In genomic region chr17:39739885-39740356, GRCh38 we compare ENCODE assay signal across 2 cellular contexts.
TF ChIP-seq lines count a peak whose summit lies in the region.

No MANE protein-coding gene starts in this region.

TF ChIP-seq in A549, 52 proteins besides CTCF, POLR2A, EP300 and RAD21:
- TF ChIP-seq E2F6 (IDR thresholded peaks at IDR 0.05; ENCODE audit: borderline replicate concordance, low read depth) (0 out of 2 replicates have a peak, but pooled peaks have one; percentile 28), SREBF2 (IDR thresholded peaks at IDR 0.05) (no peak), CHD4 (IDR thresholded peaks at IDR 0.05; ENCODE audit: borderline replicate concordance) (no peak)

TF ChIP-seq in IMR-90, 13 proteins besides CTCF, POLR2A, EP300 and RAD21:
- TF ChIP-seq, protein P1, sequence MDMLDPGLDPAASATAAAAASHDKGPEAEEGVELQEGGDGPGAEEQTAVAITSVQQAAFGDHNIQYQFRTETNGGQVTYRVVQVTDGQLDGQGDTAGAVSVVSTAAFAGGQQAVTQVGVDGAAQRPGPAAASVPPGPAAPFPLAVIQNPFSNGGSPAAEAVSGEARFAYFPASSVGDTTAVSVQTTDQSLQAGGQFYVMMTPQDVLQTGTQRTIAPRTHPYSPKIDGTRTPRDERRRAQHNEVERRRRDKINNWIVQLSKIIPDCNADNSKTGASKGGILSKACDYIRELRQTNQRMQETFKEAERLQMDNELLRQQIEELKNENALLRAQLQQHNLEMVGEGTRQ (IDR thresholded peaks at IDR 0.05; ENCODE audit: low read depth, low read length), result no peak
- no peak for TF ChIP-seq NFE2L2 (IDR thresholded peaks at IDR 0.05; ENCODE audit: low read depth, low read length)
- TF ChIP-seq RCOR1 (IDR thresholded peaks at IDR 0.05; ENCODE audit: insufficient replicate concordance, low read length), result no peak
- no peak for TF ChIP-seq MXI1 (IDR thresholded peaks at IDR 0.05; ENCODE audit: borderline replicate concordance, low read depth, low read length)
- no peak for TF ChIP-seq MAFK (IDR thresholded peaks at IDR 0.05; ENCODE audit: low read depth, low read length)
- no peak for TF ChIP-seq SMC3 (IDR thresholded peaks at IDR 0.05; ENCODE audit: low read depth, low read length)
- TF ChIP-seq RFX5 (IDR thresholded peaks at IDR 0.05; ENCODE audit: low read depth, low read length), result no peak
- no peak for TF ChIP-seq CHD1 (IDR thresholded peaks at IDR 0.05; ENCODE audit: low read depth, low read length)
- TF ChIP-seq CEBPB (IDR thresholded peaks at IDR 0.05; ENCODE audit: low read depth, low read length), result no peak
- no peak for TF ChIP-seq MAZ (IDR thresholded peaks at IDR 0.05; ENCODE audit: borderline replicate concordance, low read depth, low read length)
- TF ChIP-seq BHLHE40 (IDR thresholded peaks at IDR 0.05; ENCODE audit: low read depth, low read length), result no peak
- TF ChIP-seq FOS (IDR thresholded peaks at IDR 0.05; ENCODE audit: low read depth, low read length), result no peak
- TF ChIP-seq ELK1 (IDR thresholded peaks at IDR 0.05; ENCODE audit: borderline replicate concordance, low read depth, low read length), result no peak
TF ChIP-seq in IMR-90: peak in this region for 0.
